ENCODE assay signal across 13 cellular contexts in the genomic region with DNA sequence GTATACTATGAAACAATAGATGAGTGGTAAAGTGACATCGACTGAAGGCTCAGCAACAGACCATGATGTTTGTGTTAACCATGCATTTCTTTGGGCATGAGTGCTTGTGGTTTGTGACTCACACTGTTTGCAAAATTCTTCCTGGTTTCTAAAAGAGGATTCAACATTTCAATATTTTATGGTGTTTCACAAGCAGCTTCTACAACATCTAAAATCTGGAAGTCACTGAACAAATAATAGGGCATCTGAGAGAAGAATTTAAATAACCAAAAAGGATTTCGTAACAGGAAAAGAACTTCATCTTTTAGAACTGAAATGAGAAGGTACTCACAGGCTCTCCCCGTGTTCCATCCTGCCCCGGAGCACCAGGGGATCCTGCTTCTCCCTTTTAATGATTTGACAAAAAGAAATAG.
DNase-seq lines count a peak whose midpoint lies in the region; ATAC-seq and TF ChIP-seq lines count a peak whose summit lies in the region.
"Had no signal": no experiment of that assay in that cellular context is flagged by ENCODE, and none has a peak within 500 bp of the region (broad histone marks: within the 10 kb centered on the region; RNA-seq: fewer than 3 reads in every experiment).

No MANE protein-coding gene starts in this region.

- peak overlapping the region; percentile 66 for H3K27ac ChIP-seq in A673 (ENCODE audit: low read depth, low read length, poor library complexity, severe bottlenecking)
- no peak overlapping the region for H3K27ac ChIP-seq in HEK293 (ENCODE audit: extremely low read depth, low read depth, low read length)
- H3K27ac ChIP-seq in CD4-positive, alpha-beta T cell (ENCODE audit: low read depth, low read length) = no peak overlapping the region
- no peak overlapping the region for H3K27ac ChIP-seq in OCI-LY7 (ENCODE audit: low read depth, low read length, poor library complexity, severe bottlenecking)
- H3K27ac ChIP-seq: sigmoid colon had no signal

- no peaks in the 10 kb centered on the region for H3K79me2 ChIP-seq in OCI-LY7 (ENCODE audit: insufficient read depth, low read depth, low read length)

- H3K9me3 ChIP-seq in A673 (ENCODE audit: low read depth, low read length, poor library complexity, severe bottlenecking) (no peaks in the 10 kb centered on the region), HEK293 (ENCODE audit: control insufficient read depth, insufficient read depth, low read depth, low read length) (no peaks in the 10 kb centered on the region), OCI-LY7 (ENCODE audit: low read length) (no peaks in the 10 kb centered on the region)
- no peaks in the 10 kb centered on the region for H3K9me3 ChIP-seq in CD4-positive, alpha-beta T cell (ENCODE audit: control insufficient read depth, low read length)
- H3K9me3 ChIP-seq: sigmoid colon had no signal

- no peaks in the 10 kb centered on the region for H3K36me3 Mint-ChIP-seq in CD4-positive, alpha-beta T cell (ENCODE audit: low read depth)
- H3K36me3 Mint-ChIP-seq: CD8-positive, alpha-beta memory T cell; IgD-negative memory B cell had no signal

- H2AFZ ChIP-seq in OCI-LY7 (ENCODE audit: low read length) = no peak overlapping the region

- peaks cover 44% of the 10 kb centered on the region for H3K4me1 ChIP-seq in A673 (ENCODE audit: insufficient read depth, low read length, poor library complexity, severe bottlenecking)
- H3K4me1 ChIP-seq in HEK293 (ENCODE audit: control insufficient read depth, insufficient read depth, low read length) = no peaks in the 10 kb centered on the region
- no peaks in the 10 kb centered on the region for H3K4me1 ChIP-seq in OCI-LY7 (ENCODE audit: insufficient read depth, low read length, poor library complexity, severe bottlenecking)
- H3K4me1 ChIP-seq: sigmoid colon had no signal

- intact Hi-C loops in A673 (cut with micrococcal nuclease; ENCODE audit: unreplicated experiment) = loop anchor here (5.0 kb wide), 1 partner anchor 119 kb away; no protein-coding TSS in a partner anchor
- intact Hi-C loops in CD4-positive, alpha-beta T cell (cut with DNase I, micrococcal nuclease) = no loop called here
- intact Hi-C loops in posterior vena cava (cut with DNase I) = no loop called here
- intact Hi-C loops in OCI-LY7 (cut with micrococcal nuclease; ENCODE audit: unreplicated experiment) = no loop called here

- H3K27me3 ChIP-seq in A673 (replicated peaks; ENCODE audit: insufficient read depth, low read depth, low read length, poor library complexity) = no peaks in the 10 kb centered on the region
- no peaks in the 10 kb centered on the region for H3K27me3 ChIP-seq in CD4-positive, alpha-beta T cell (ENCODE audit: control insufficient read depth, insufficient read depth, low read length)
- H3K27me3 ChIP-seq: sigmoid colon had no signal

- H3K4me1 Mint-ChIP-seq in CD4-positive, alpha-beta T cell (ENCODE audit: low read depth) = no peaks in the 10 kb centered on the region
- H3K4me1 Mint-ChIP-seq: CD8-positive, alpha-beta memory T cell; IgD-negative memory B cell had no signal

- POLR2A ChIA-PET in A673 (lab: Charles Lee; ENCODE audit: low non-redundant PET) = no interaction called here
- POLR2A ChIA-PET in HEK293 (lab: Yijun Ruan, JAX) = no interaction called here
- POLR2A ChIA-PET in CD4-positive, alpha-beta T cell (lab: Charles Lee) = no interaction called here
- POLR2A ChIA-PET in OCI-LY7 (lab: Charles Lee) = interaction anchor here (0.5 to 0.7 kb wide), 2 partner anchors 9 to 66 kb away, joined by 4 read pairs; no protein-coding TSS in a partner anchor

- no peak overlapping the region for H3K4me3 ChIP-seq in A673 (ENCODE audit: low read depth, low read length, poor library complexity, severe bottlenecking)
- H3K4me3 ChIP-seq in HEK293 (ENCODE audit: low read depth, low read length) = no peak overlapping the region
- H3K4me3 ChIP-seq in fibroblast of pulmonary artery (replicated peaks; ENCODE audit: low read depth, low read length) = no peak overlapping the region
- H3K4me3 ChIP-seq in OCI-LY7 (ENCODE audit: low read depth, low read length, poor library complexity, severe bottlenecking) = no peak overlapping the region
- H3K4me3 ChIP-seq: sigmoid colon had no signal

- BruUV-seq in A673 (replicated peaks; lab: Mats Ljungman, UMichigan) (no TSS peak), OCI-LY7 (replicated peaks; lab: Mats Ljungman, UMichigan) (no TSS peak)

- H3K9me3 Mint-ChIP-seq in CD4-positive, alpha-beta T cell = peaks cover 11% of the 10 kb centered on the region
- H3K9me3 Mint-ChIP-seq: T-helper 1 cell treated with Interleukin-12 subunit alpha and Interleukin-12 subunit beta and Interleukin-4 antibody, amounts not matched to agents 30 μg/mL and 1 μg/mL, for 36 hours had no signal

- H3K9me2 ChIP-seq in OCI-LY7 (ENCODE audit: insufficient read depth, low read length) = no peaks in the 10 kb centered on the region

- CTCF ChIA-PET in A673 (lab: Charles Lee) (no interaction called here), HEK293 (lab: Yijun Ruan, JAX) (interaction anchor here (0.6 kb wide), 2 partner anchors 58 to 196 kb away, joined by 3 to 4 read pairs; no protein-coding TSS in a partner anchor), OCI-LY7 (lab: Charles Lee; ENCODE audit: unreplicated experiment) (no interaction called here)
- CTCF ChIA-PET in CD4-positive, alpha-beta T cell (lab: Charles Lee) = no interaction called here

- H4K20me1 ChIP-seq in OCI-LY7 (ENCODE audit: insufficient read depth, low read length) = no peaks in the 10 kb centered on the region

- H3K4me2 ChIP-seq in OCI-LY7 (ENCODE audit: low read length) = no peak overlapping the region

- no peak overlapping the region for H3K27ac Mint-ChIP-seq in CD4-positive, alpha-beta T cell
- H3K27ac Mint-ChIP-seq: CD8-positive, alpha-beta memory T cell; IgD-negative memory B cell; T-helper 1 cell treated with Interleukin-12 subunit alpha and Interleukin-12 subunit beta and Interleukin-4 antibody, amounts not matched to agents 30 μg/mL and 1 μg/mL, for 36 hours had no signal

- H3K36me3 ChIP-seq in A673 (ENCODE audit: insufficient read depth, low read length, poor library complexity, severe bottlenecking) (no peaks in the 10 kb centered on the region), HEK293 (ENCODE audit: control insufficient read depth in 2 of 2, insufficient read depth in 1 of 2, low read length in 2 of 2) (no peaks in the 10 kb centered on the region), OCI-LY7 (ENCODE audit: insufficient read depth, low read length) (no peaks in the 10 kb centered on the region)

- H3K4me3 Mint-ChIP-seq in CD4-positive, alpha-beta T cell = no peak overlapping the region
- H3K4me3 Mint-ChIP-seq: CD8-positive, alpha-beta memory T cell; IgD-negative memory B cell; T-helper 1 cell treated with Interleukin-12 subunit alpha and Interleukin-12 subunit beta and Interleukin-4 antibody, amounts not matched to agents 30 μg/mL and 1 μg/mL, for 36 hours had no signal

- TF ChIP-seq CTCF in A673 (conservative IDR thresholded peaks at IDR 0.05; ENCODE audit: low read depth, low read length) (no peak), HEK293 (tag by site-specific recombination; IDR thresholded peaks at IDR 0.05) (no peak), fibroblast of pulmonary artery (IDR thresholded peaks at IDR 0.05; ENCODE audit: low read length, missing control alignments) (no peak), OCI-LY7 (conservative IDR thresholded peaks at IDR 0.05; ENCODE audit: low read length) (no peak)
- TF ChIP-seq CTCF in CD4-positive, alpha-beta T cell (IDR thresholded peaks at IDR 0.05) = no peak

- H3K27me3 Mint-ChIP-seq in CD4-positive, alpha-beta T cell = no peaks in the 10 kb centered on the region
- H3K27me3 Mint-ChIP-seq: CD8-positive, alpha-beta memory T cell; IgD-negative memory B cell had no signal

- DNase-seq in A673 (ENCODE audit: low spot score) = peak; percentile 88
- DNase-seq in SIG-M5 treated with dmso at 0.1 percent for 504 hours (lab: John Stamatoyannopoulos, UW; ENCODE audit: unreplicated experiment) = peak; percentile 98
- peak; percentile 97 for DNase-seq in fibroblast of pulmonary artery (ENCODE audit: low read depth)
- no peak for DNase-seq in CD4-positive, alpha-beta T cell
- DNase-seq in posterior vena cava (ENCODE audit: low spot score) = no peak
- DNase-seq in NCI-H446 (lab: John Stamatoyannopoulos, UW) = no peak
- DNase-seq in OCI-LY7 (ENCODE audit: low spot score) = no peak
- DNase-seq: activated effector memory CD4-positive, alpha-beta T cell treated with anti-CD3 and anti-CD28 coated beads, Interleukin-2, amount 50 U/mL, for 16 hours; CD8-positive, alpha-beta memory T cell; sigmoid colon had no signal

- no peak for ATAC-seq in CD4-positive, alpha-beta T cell (ENCODE audit: poor library complexity)

TF ChIP-seq in HEK293, 187 proteins besides CTCF, POLR2A, EP300 and RAD21:
- TF ChIP-seq ZNF394 (tag by site-specific recombination; IDR thresholded peaks at IDR 0.05; ENCODE audit: borderline replicate concordance) = 0 out of 2 replicates have a peak, but pooled peaks have one; percentile 28
- TF ChIP-seq ZNF48 (tag by site-specific recombination; IDR thresholded peaks at IDR 0.05) = no peak
TF ChIP-seq in HEK293: peak in this region for 1.

Comparison
In these comparisons a context has a peak if more than half of its experiments do, and no peak if none do; other contexts are left out.
1. DNase-seq: peak in A673 (single experiment), SIG-M5 treated with dmso at 0.1 percent for 504 hours (single experiment) and fibroblast of pulmonary artery (single experiment); none in CD4-positive, alpha-beta T cell (0 of 10), posterior vena cava (single experiment), NCI-H446 (0 of 2) and OCI-LY7 (single experiment).